22 cellular contexts compared by ENCODE assay signal in genomic region chr7:121069346-121070100, GRCh38.
DNase-seq lines count a peak whose midpoint lies in the region; ATAC-seq and TF ChIP-seq lines count a peak whose summit lies in the region.
"Had no signal": no experiment of that assay in that cellular context is flagged by ENCODE, and none has a peak within 500 bp of the region (broad histone marks: within the 10 kb centered on the region; RNA-seq: fewer than 3 reads in every experiment).

No MANE protein-coding gene starts in this region.

- H3K27me3 ChIP-seq in ascending aorta (no peaks in the 10 kb centered on the region), heart right ventricle (no peaks in the 10 kb centered on the region), gastrocnemius medialis (no peaks in the 10 kb centered on the region), MG63 (no peaks in the 10 kb centered on the region)
- H3K27me3 ChIP-seq: upper lobe of left lung had no signal

- no peak overlapping the region for H3K27ac Mint-ChIP-seq in activated T-cell treated with anti-CD3 and anti-CD28 coated beads, Interleukin-2, amount 50 U/mL, for 72 hours
- H3K27ac Mint-ChIP-seq: CD8-positive, alpha-beta memory T cell; stimulated activated effector memory CD8-positive, alpha-beta T cell treated with anti-CD3 and anti-CD28 coated beads, Interleukin-12 subunit alpha, Interleukin-12 subunit beta, amount 100 ng/mL, for 72 hours; WTC11 had no signal

- peaks cover 0 to 25% of the 10 kb centered on the region in 2 donors for H3K4me1 ChIP-seq in ascending aorta
- H3K4me1 ChIP-seq in heart right ventricle: peaks cover 0 to 21% (median 4%) of the 10 kb centered on the region in 9 donors
- peaks cover 31 to 51% of the 10 kb centered on the region in 2 donors for H3K4me1 ChIP-seq in gastrocnemius medialis

- H3K4me3 Mint-ChIP-seq in activated T-cell treated with anti-CD3 and anti-CD28 coated beads, Interleukin-2, amount 50 U/mL, for 72 hours: no peak overlapping the region
- H3K4me3 Mint-ChIP-seq: CD8-positive, alpha-beta memory T cell; stimulated activated effector memory CD8-positive, alpha-beta T cell treated with anti-CD3 and anti-CD28 coated beads, Interleukin-12 subunit alpha, Interleukin-12 subunit beta, amount 100 ng/mL, for 72 hours; WTC11 had no signal

- H3K27ac ChIP-seq in ascending aorta (peak overlapping the region; percentile 79 to 85), heart right ventricle (peak overlapping the region; percentile 37 to 72 (median 63)), gastrocnemius medialis (peak overlapping the region; percentile 76 to 90 (median 83))
- H3K27ac ChIP-seq: HL-60, RWPE1 had no signal

- H3K9me3 ChIP-seq in ascending aorta (no peaks in the 10 kb centered on the region), heart right ventricle (no peaks in the 10 kb centered on the region), gastrocnemius medialis (no peaks in the 10 kb centered on the region), MG63 (no peaks in the 10 kb centered on the region)
- H3K9me3 ChIP-seq: upper lobe of left lung had no signal

- H3K27me3 Mint-ChIP-seq in activated T-cell treated with anti-CD3 and anti-CD28 coated beads, Interleukin-2, amount 50 U/mL, for 72 hours (ENCODE audit: low read depth): peaks cover 24% of the 10 kb centered on the region

- peak in 1 of 2 donors; percentile 29 for TF ChIP-seq POLR2A in gastrocnemius medialis (IDR thresholded peaks at IDR 0.05)

- no peaks in the 10 kb centered on the region for H3K9me3 Mint-ChIP-seq in activated T-cell treated with anti-CD3 and anti-CD28 coated beads, Interleukin-2, amount 50 U/mL, for 72 hours
- H3K9me3 Mint-ChIP-seq: CD8-positive, alpha-beta memory T cell; stimulated activated effector memory CD8-positive, alpha-beta T cell treated with anti-CD3 and anti-CD28 coated beads, Interleukin-12 subunit alpha, Interleukin-12 subunit beta, amount 100 ng/mL, for 72 hours had no signal

- no peaks in the 10 kb centered on the region for H3K4me1 Mint-ChIP-seq in activated T-cell treated with anti-CD3 and anti-CD28 coated beads, Interleukin-2, amount 50 U/mL, for 72 hours (ENCODE audit: low read depth)
- H3K4me1 Mint-ChIP-seq: CD8-positive, alpha-beta memory T cell; stimulated activated effector memory CD8-positive, alpha-beta T cell treated with anti-CD3 and anti-CD28 coated beads, Interleukin-12 subunit alpha, Interleukin-12 subunit beta, amount 100 ng/mL, for 72 hours had no signal

- H3K36me3 Mint-ChIP-seq in activated T-cell treated with anti-CD3 and anti-CD28 coated beads, Interleukin-2, amount 50 U/mL, for 72 hours (ENCODE audit: insufficient read depth in 2 of 2): no peaks in the 10 kb centered on the region
- H3K36me3 Mint-ChIP-seq: CD8-positive, alpha-beta memory T cell; stimulated activated effector memory CD8-positive, alpha-beta T cell treated with anti-CD3 and anti-CD28 coated beads, Interleukin-12 subunit alpha, Interleukin-12 subunit beta, amount 100 ng/mL, for 72 hours; WTC11 had no signal

- H3K36me3 ChIP-seq in ascending aorta (peaks cover 0 to 2% of the 10 kb centered on the region in 2 donors), heart right ventricle (peaks cover 0 to 24% (median 0%) of the 10 kb centered on the region in 9 donors), gastrocnemius medialis (no peaks in the 10 kb centered on the region), MG63 (no peaks in the 10 kb centered on the region)
- H3K36me3 ChIP-seq: upper lobe of left lung had no signal

- in situ Hi-C loops in gastrocnemius medialis (cut with MboI; ENCODE audit: low sequenced_read_pairs in 4 of 4): loop anchor here in 1 of 4 donors (10.0 kb wide), 1 partner anchor 75 kb away; no protein-coding TSS in a partner anchor

- no peak for TF ChIP-seq CTCF in ascending aorta (IDR thresholded peaks at IDR 0.05)
- TF ChIP-seq CTCF in heart right ventricle (IDR thresholded peaks at IDR 0.05): no peak
- TF ChIP-seq CTCF in gastrocnemius medialis (IDR thresholded peaks at IDR 0.05 in 4 of 5, conservative IDR thresholded peaks at IDR 0.05 in 1 of 5): no peak

- intact Hi-C loops in ascending aorta (cut with DNase I): no loop called here
- intact Hi-C loops in heart right ventricle (cut with DNase I): no loop called here
- intact Hi-C loops in gastrocnemius medialis (cut with DNase I; ENCODE audit: low total_unique reads): no loop called here

- 43 to 60% methylated on average over 4 of the region's 4 CpGs for WGBS in heart right ventricle, 2 donors

- ATAC-seq in heart right ventricle (peak; percentile 46 to 100 (median 94)), gastrocnemius medialis (peak; percentile 100), GM21717 (IDR thresholded peaks at IDR 0.05; ENCODE audit: unreplicated experiment) (no peak)
- ATAC-seq in activated T-cell treated with anti-CD3 and anti-CD28 coated beads, Interleukin-2, amount 50 U/mL, for 72 hours (replicated peaks in 1 of 2): no peak
- ATAC-seq: stimulated activated effector memory CD8-positive, alpha-beta T cell treated with anti-CD3 and anti-CD28 coated beads, Interleukin-12 subunit alpha, Interleukin-12 subunit beta, amount 100 ng/mL, for 72 hours; WTC11 had no signal

- H3K4me3 ChIP-seq in ascending aorta (peak overlapping the region in 1 of 2 donors; percentile 50), heart right ventricle (no peak overlapping the region), gastrocnemius medialis (peak overlapping the region in 3 of 4 donors; percentile 10 to 44 (median 42)), MG63 (no peak overlapping the region)
- H3K4me3 ChIP-seq: smooth muscle cell, upper lobe of left lung had no signal

- peak; percentile 29 for DNase-seq in AG20443 (ENCODE audit: low spot score)
- DNase-seq in ascending aorta (ENCODE audit: low spot score in 2 of 2): peak in 1 of 2 donors; percentile 87
- peak in 1 of 2 donors; percentile 30 for DNase-seq in heart right ventricle
- peak; percentile 67 to 70 for DNase-seq in gastrocnemius medialis
- DNase-seq in MG63: no peak
- DNase-seq in activated T-cell treated with anti-CD3 and anti-CD28 coated beads, Interleukin-2, amount 50 U/mL, for 72 hours: no peak
- no peak for DNase-seq in nucleus accumbens (lab: John Stamatoyannopoulos, UW)
- DNase-seq: ACHN; amniotic stem cell; CD8-positive, alpha-beta memory T cell; cortex of kidney; islet precursor cell; KG1; midbrain; NCI-H1105 treated with DMSO at 0.1 percent for 48 hours; upper lobe of left lung had no signal

Comparison
In these comparisons a context has a peak if more than half of its experiments do, and no peak if none do; other contexts are left out.
1. DNase-seq: peak in AG20443 (single experiment) and gastrocnemius medialis (2 of 2); none in MG63 (single experiment), activated T-cell treated with anti-CD3 and anti-CD28 coated beads, Interleukin-2, amount 50 U/mL, for 72 hours (0 of 2) and nucleus accumbens (0 of 56).
2. H3K4me3 ChIP-seq: peak in gastrocnemius medialis (3 of 4); none in heart right ventricle (0 of 10) and MG63 (single experiment).
3. ATAC-seq: peak in heart right ventricle (8 of 8) and gastrocnemius medialis (2 of 2); none in GM21717 (single experiment) and activated T-cell treated with anti-CD3 and anti-CD28 coated beads, Interleukin-2, amount 50 U/mL, for 72 hours (0 of 2).
4. Peak in every context shown above with its lines, with median percentiles within 50 percentile points of each other: H3K27ac ChIP-seq.